In genomic region chr2:225076125-225076524, GRCh38 we compare ENCODE assay signal across 18 cellular contexts.
"Had no signal": no experiment of that assay in that cellular context is flagged by ENCODE, and none has a peak within 500 bp of the region (broad histone marks: within the 10 kb centered on the region; RNA-seq: fewer than 3 reads in every experiment).

No MANE protein-coding gene starts in this region.

- H3K36me3 Mint-ChIP-seq: activated naive CD8-positive, alpha-beta T cell; natural killer cell had no signal

- H3K27me3 ChIP-seq: brain microvascular endothelial cell, left lung, neutrophil, tibial nerve, uterus had no signal

- H3K4me1 ChIP-seq: left lung, tibial nerve, uterus had no signal

- H3K27me3 Mint-ChIP-seq: activated CD4-positive, alpha-beta T cell treated with anti-CD3 and anti-CD28 coated beads, Interleukin-2, amount 10 ng/mL, durations not matched to agents 7 days and 5 days; activated naive CD8-positive, alpha-beta T cell had no signal

- H3K27ac Mint-ChIP-seq: activated CD4-positive, alpha-beta T cell treated with anti-CD3 and anti-CD28 coated beads, Interleukin-2, amount 10 ng/mL, durations not matched to agents 7 days and 5 days; activated naive CD8-positive, alpha-beta T cell; dendritic cell treated with granulocyte-macrophage colony-stimulating factor and Interleukin-4, amounts not matched to agents 40 ng/mL and 50 ng/mL, for 4 days; effector memory CD8-positive, alpha-beta T cell; natural killer cell; stimulated activated naive B cell treated with anti-CD40 and anti-IgM and Interleukin-4, amounts not matched to agents 10 μg/mL and 1 μg/mL and 100 μg/mL, for 72 hours had no signal

- H3K4me3 ChIP-seq: hepatocyte, left lung, mucosa of descending colon, tibial nerve, uterus had no signal

- H2AFZ ChIP-seq: hepatocyte had no signal

- H3K27ac ChIP-seq: brain microvascular endothelial cell, hepatocyte, left lung, neutrophil, tibial nerve, uterus had no signal

- DNase-seq: activated CD4-positive, alpha-beta T cell treated with anti-CD3 and anti-CD28 coated beads, Interleukin-2, amount 10 ng/mL, durations not matched to agents 7 days and 5 days; activated gamma-delta T cell treated with Interleukin-2 at 50 U/mL for 16 hours; amygdala; brain microvascular endothelial cell; effector memory CD8-positive, alpha-beta T cell; kidney; left lung; mucosa of descending colon; natural killer cell; stimulated activated CD4-positive, alpha-beta T cell treated with anti-CD3 and anti-CD28 coated beads, Interleukin-12 subunit alpha, Interleukin-12 subunit beta, amount 100 ng/mL, for 4 hours; stimulated activated naive B cell treated with anti-CD40 and anti-IgM and Interleukin-4, amounts not matched to agents 10 μg/mL and 1 μg/mL and 100 μg/mL, for 72 hours; uterus had no signal

- H3K9me3 ChIP-seq: left lung, mucosa of descending colon, neutrophil, tibial nerve, uterus had no signal

- H3K4me2 ChIP-seq: hepatocyte had no signal

- H3K4me3 Mint-ChIP-seq: activated CD4-positive, alpha-beta T cell treated with anti-CD3 and anti-CD28 coated beads, Interleukin-2, amount 10 ng/mL, durations not matched to agents 7 days and 5 days; activated naive CD8-positive, alpha-beta T cell; central memory CD8-positive, alpha-beta T cell; dendritic cell treated with granulocyte-macrophage colony-stimulating factor and Interleukin-4, amounts not matched to agents 40 ng/mL and 50 ng/mL, for 4 days; effector memory CD8-positive, alpha-beta T cell; natural killer cell; stimulated activated naive B cell treated with anti-CD40 and anti-IgM and Interleukin-4, amounts not matched to agents 10 μg/mL and 1 μg/mL and 100 μg/mL, for 72 hours had no signal

- ATAC-seq: effector memory CD8-positive, alpha-beta T cell; left lung; mucosa of descending colon; natural killer cell; stimulated activated naive B cell treated with anti-CD40 and anti-IgM and Interleukin-4, amounts not matched to agents 10 μg/mL and 1 μg/mL and 100 μg/mL, for 72 hours had no signal

- H3K36me3 ChIP-seq: brain microvascular endothelial cell, left lung, neutrophil, tibial nerve, uterus had no signal

- H3K9me3 Mint-ChIP-seq: central memory CD8-positive, alpha-beta T cell; dendritic cell treated with granulocyte-macrophage colony-stimulating factor and Interleukin-4, amounts not matched to agents 40 ng/mL and 50 ng/mL, for 4 days; effector memory CD8-positive, alpha-beta T cell; natural killer cell; stimulated activated naive B cell treated with anti-CD40 and anti-IgM and Interleukin-4, amounts not matched to agents 10 μg/mL and 1 μg/mL and 100 μg/mL, for 72 hours had no signal

- H3K79me2 ChIP-seq: hepatocyte had no signal
